8 cellular contexts compared by ENCODE assay signal in the genomic region with DNA sequence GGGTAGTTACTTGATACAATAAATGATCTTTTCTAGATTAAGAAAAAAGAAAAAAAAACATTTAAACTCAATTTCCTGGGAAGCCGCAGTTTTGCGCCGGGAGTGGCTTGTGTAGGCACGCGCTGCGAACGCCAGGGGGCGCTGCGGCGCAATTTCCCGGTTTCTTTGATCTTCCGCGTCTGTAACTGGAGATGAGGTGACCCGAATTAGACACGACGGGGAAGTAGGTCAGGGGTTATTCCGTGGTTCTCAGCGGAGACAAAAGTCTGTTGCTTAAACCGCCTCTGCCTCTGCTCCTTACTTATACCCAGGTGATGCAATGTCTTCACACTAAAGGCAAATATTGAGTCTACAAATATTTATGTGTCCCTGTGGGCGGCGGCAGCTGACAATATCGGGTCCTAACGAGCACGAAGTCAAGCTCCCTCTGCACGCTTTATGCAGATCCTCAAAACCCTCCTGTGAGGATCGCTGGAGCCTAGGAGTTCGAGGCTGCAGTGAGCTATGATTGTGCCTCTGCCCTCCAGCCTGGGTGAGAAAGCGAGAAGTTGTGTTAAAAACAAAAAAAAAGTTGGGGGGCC. TPM values are rescaled to one million over a fixed set of nuclear protein-coding genes. Genes with fewer than 3 reads are reported as not detected.
DNase-seq lines count a peak whose midpoint lies in the region; ATAC-seq and TF ChIP-seq lines count a peak whose summit lies in the region.

No MANE protein-coding gene starts in this region.

- peak overlapping the region; percentile 61 for H3K4me3 Mint-ChIP-seq in neural progenitor cell

- H3K36me3 Mint-ChIP-seq in neural progenitor cell = no peaks in the 10 kb centered on the region

- peak overlapping the region; percentile 58 for H3K4me3 ChIP-seq in Loucy (ENCODE audit: low read length, poor library complexity, severe bottlenecking)
- peak overlapping the region; percentile 32 for H3K4me3 ChIP-seq in neural progenitor cell
- H3K4me3 ChIP-seq in stomach smooth muscle (ENCODE audit: low read length in 2 of 2) = peak overlapping the region; percentile 54 to 58

- H3K27me3 Mint-ChIP-seq in neural progenitor cell (ENCODE audit: insufficient read depth, low read depth) = peaks cover 16% of the 10 kb centered on the region

- H3K27ac ChIP-seq in neural progenitor cell = no peak overlapping the region
- no peak overlapping the region for H3K27ac ChIP-seq in stomach smooth muscle (ENCODE audit: low read length)

- H3F3A ChIP-seq in Loucy (ENCODE audit: low read depth) = no peaks in the 10 kb centered on the region
- peaks cover 4% of the 10 kb centered on the region for H3F3A ChIP-seq in neural progenitor cell (ENCODE audit: low read depth)

- H3K4me1 ChIP-seq in Loucy (ENCODE audit: insufficient read depth, low read length, poor library complexity, severe bottlenecking) (peaks cover 4% of the 10 kb centered on the region), neural progenitor cell (peaks cover 4% of the 10 kb centered on the region), stomach smooth muscle (ENCODE audit: control insufficient read depth, insufficient read depth, low read length) (no peaks in the 10 kb centered on the region)

- H3K27me3 ChIP-seq in Loucy (ENCODE audit: insufficient read depth, low read length, poor library complexity, severe bottlenecking) (no peaks in the 10 kb centered on the region), neural progenitor cell (peaks cover 62% of the 10 kb centered on the region), stomach smooth muscle (ENCODE audit: control insufficient read depth in 1 of 2, insufficient read depth in 2 of 2, low read length in 2 of 2) (peaks cover 6 to 11% of the 10 kb centered on the region in 2 donors)

- peak; percentile 96 for TF ChIP-seq CTCF in Loucy (conservative IDR thresholded peaks at IDR 0.05; ENCODE audit: low read length)
- peak; percentile 96 for TF ChIP-seq CTCF in neural progenitor cell (IDR thresholded peaks at IDR 0.05)

- no peaks in the 10 kb centered on the region for H3K9me3 Mint-ChIP-seq in neural progenitor cell

- H3K9ac ChIP-seq in Loucy (ENCODE audit: low read depth, low read length, poor library complexity, severe bottlenecking) (peak overlapping the region; percentile 56), neural progenitor cell (no peak overlapping the region), stomach smooth muscle (ENCODE audit: low read length in 2 of 2) (no peak overlapping the region)

- DNase-seq in ELR (ENCODE audit: low read depth) (peak; percentile 72), SIG-M5 (lab: John Stamatoyannopoulos, UW) (peak; percentile 97), fibroblast of the conjunctiva (ENCODE audit: low read depth) (peak; percentile 67), neural progenitor cell (ENCODE audit: low spot score) (peak; percentile 92)
- DNase-seq in activated effector memory CD4-positive, alpha-beta T cell treated with anti-CD3 and anti-CD28 coated beads, Interleukin-2, amount 50 U/mL, for 16 hours = peak; percentile 96

- H3K36me3 ChIP-seq in Loucy (ENCODE audit: insufficient read depth, low read length) (no peaks in the 10 kb centered on the region), neural progenitor cell (no peaks in the 10 kb centered on the region), stomach smooth muscle (ENCODE audit: control insufficient read depth in 2 of 2, insufficient read depth in 2 of 2, low read length in 2 of 2) (no peaks in the 10 kb centered on the region)

- H3K4me2 ChIP-seq in Loucy (ENCODE audit: low read depth, low read length, poor library complexity, severe bottlenecking) (peak overlapping the region; percentile 65), neural progenitor cell (peak overlapping the region; percentile 75)

- no peaks in the 10 kb centered on the region for H3K79me2 ChIP-seq in Loucy (ENCODE audit: insufficient read depth, low read length)
- H3K79me2 ChIP-seq in neural progenitor cell (ENCODE audit: low read depth) = no peaks in the 10 kb centered on the region

- H3K4me1 Mint-ChIP-seq in neural progenitor cell = peaks cover 11% of the 10 kb centered on the region

- H3K9me2 ChIP-seq in Loucy (replicated peaks; ENCODE audit: low read depth, low read length) = no peaks in the 10 kb centered on the region

- H2AFZ ChIP-seq in Loucy (ENCODE audit: low read length) = peak overlapping the region; percentile 89
- peak overlapping the region; percentile 86 for H2AFZ ChIP-seq in neural progenitor cell (replicated peaks)

- ATAC-seq in GM19328 (IDR thresholded peaks at IDR 0.05; ENCODE audit: unreplicated experiment) = no peak

- peak overlapping the region; percentile 70 for H3K27ac Mint-ChIP-seq in neural progenitor cell

- H3K9me3 ChIP-seq in Loucy (ENCODE audit: insufficient read depth, low read depth, low read length) (no peaks in the 10 kb centered on the region), neural progenitor cell (ENCODE audit: low read depth) (no peaks in the 10 kb centered on the region), stomach smooth muscle (ENCODE audit: control insufficient read depth in 2 of 2, low read length in 2 of 2) (no peaks in the 10 kb centered on the region)

- no peaks in the 10 kb centered on the region for H4K20me1 ChIP-seq in Loucy (ENCODE audit: insufficient read depth, low read length, poor library complexity, severe bottlenecking)
- no peaks in the 10 kb centered on the region for H4K20me1 ChIP-seq in neural progenitor cell (ENCODE audit: low read depth)

RNA-seq across cellular contexts. Expression of a gene that starts 15.2 kb away (rescaled TPM):
- 12.7 and 21.9 TPM in 2 replicates for total RNA-seq in neural progenitor cell (ENCODE audit: low replicate concordance)

RNA-seq across cellular contexts. Expression of a gene that starts 16.7 kb away (rescaled TPM):
- total RNA-seq in neural progenitor cell (ENCODE audit: low replicate concordance) = not detected in 2 replicates

RNA-seq across cellular contexts. Expression of a gene that starts 18.6 kb away (rescaled TPM):
- not detected in 2 replicates for total RNA-seq in neural progenitor cell (ENCODE audit: low replicate concordance)

RNA-seq across cellular contexts. Expression of a gene that starts 22.6 kb away (rescaled TPM):
- 22.0 and 30.3 TPM in 2 replicates for total RNA-seq in neural progenitor cell (ENCODE audit: low replicate concordance)

RNA-seq across cellular contexts. Expression of a gene that starts 22.8 kb away (rescaled TPM):
- total RNA-seq in neural progenitor cell (ENCODE audit: low replicate concordance) = 30.9 and 51.4 TPM in 2 replicates
